ENCODE assay signal across 1 cellular context in the genomic region with DNA sequence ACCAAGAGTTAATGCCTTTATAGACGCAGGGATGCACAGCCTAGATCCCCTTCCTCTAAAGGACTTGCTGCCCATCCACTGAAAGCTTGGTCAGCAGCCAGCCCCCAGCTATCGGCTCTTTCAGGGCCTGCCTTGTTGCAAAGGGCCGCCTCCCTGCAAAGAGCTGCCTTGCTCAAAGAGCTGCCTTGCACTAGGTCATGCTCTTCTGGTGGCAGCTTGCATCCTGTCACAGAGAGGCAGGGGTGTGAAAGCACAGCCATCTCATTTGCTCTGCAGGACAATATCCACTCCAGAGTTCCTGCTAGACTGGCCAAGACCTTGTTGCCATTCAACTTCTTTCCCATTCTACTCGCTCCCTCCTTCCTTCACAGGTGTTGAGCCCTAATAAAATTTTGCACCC.
TF ChIP-seq lines count a peak whose summit lies in the region.

No MANE protein-coding gene starts in this region.

TF ChIP-seq in IMR-90, 13 proteins besides CTCF, POLR2A, EP300 and RAD21 (continued from another document):
- TF ChIP-seq FOS (IDR thresholded peaks at IDR 0.05; ENCODE audit: low read depth, low read length) (no peak), RCOR1 (IDR thresholded peaks at IDR 0.05; ENCODE audit: insufficient replicate concordance, low read length) (no peak), SMC3 (IDR thresholded peaks at IDR 0.05; ENCODE audit: low read depth, low read length) (no peak), NFE2L2 (IDR thresholded peaks at IDR 0.05; ENCODE audit: low read depth, low read length) (no peak), MXI1 (IDR thresholded peaks at IDR 0.05; ENCODE audit: borderline replicate concordance, low read depth, low read length) (no peak), MAFK (IDR thresholded peaks at IDR 0.05; ENCODE audit: low read depth, low read length) (no peak), CHD1 (IDR thresholded peaks at IDR 0.05; ENCODE audit: low read depth, low read length) (no peak)
- TF ChIP-seq, protein P1, sequence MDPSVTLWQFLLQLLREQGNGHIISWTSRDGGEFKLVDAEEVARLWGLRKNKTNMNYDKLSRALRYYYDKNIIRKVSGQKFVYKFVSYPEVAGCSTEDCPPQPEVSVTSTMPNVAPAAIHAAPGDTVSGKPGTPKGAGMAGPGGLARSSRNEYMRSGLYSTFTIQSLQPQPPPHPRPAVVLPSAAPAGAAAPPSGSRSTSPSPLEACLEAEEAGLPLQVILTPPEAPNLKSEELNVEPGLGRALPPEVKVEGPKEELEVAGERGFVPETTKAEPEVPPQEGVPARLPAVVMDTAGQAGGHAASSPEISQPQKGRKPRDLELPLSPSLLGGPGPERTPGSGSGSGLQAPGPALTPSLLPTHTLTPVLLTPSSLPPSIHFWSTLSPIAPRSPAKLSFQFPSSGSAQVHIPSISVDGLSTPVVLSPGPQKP (IDR thresholded peaks at IDR 0.05; ENCODE audit: borderline replicate concordance, low read depth, low read length) = no peak
